In genomic region chr12:50598321-50598862, GRCh38 we compare ENCODE assay signal across 9 cellular contexts.
A peak's percentile ranks its signal among the peaks of the same experiment; 100 is the strongest.
DNase-seq lines count a peak whose midpoint lies in the region; ATAC-seq, FAIRE-seq and TF ChIP-seq lines count a peak whose summit lies in the region.
"Had no signal": no experiment of that assay in that cellular context is flagged by ENCODE, and none has a peak within 500 bp of the region (broad histone marks: within the 10 kb centered on the region; RNA-seq: fewer than 3 reads in every experiment).

No MANE protein-coding gene starts in this region.

- TF ChIP-seq POLR2A in vagina (IDR thresholded peaks at IDR 0.05): no peak

- no peaks in the 10 kb centered on the region for H3K27me3 Mint-ChIP-seq in activated CD4-positive, alpha-beta memory T cell treated with anti-CD3 and anti-CD28 coated beads for 36 hours
- H3K27me3 Mint-ChIP-seq: CD8-positive, alpha-beta memory T cell had no signal

- FAIRE-seq in RCC 7860 (lab: Jason Lieb, UNC): no peak

- CTCF ChIA-PET in activated CD4-positive, alpha-beta memory T cell treated with anti-CD3 and anti-CD28 coated beads for 36 hours (lab: Charles Lee): no interaction called here

- POLR2A ChIA-PET in activated CD4-positive, alpha-beta memory T cell treated with anti-CD3 and anti-CD28 coated beads for 36 hours (lab: Charles Lee): interaction anchor here (1.1 kb wide), 1 partner anchor 56 kb away, joined by 4 read pairs; no protein-coding TSS in a partner anchor

- peaks cover 6% of the 10 kb centered on the region for H3K36me3 Mint-ChIP-seq in activated CD4-positive, alpha-beta memory T cell treated with anti-CD3 and anti-CD28 coated beads for 36 hours

- H3K4me3 ChIP-seq in cardiac muscle cell: no peak overlapping the region
- H3K4me3 ChIP-seq in right cardiac atrium (ENCODE audit: low read length): no peak overlapping the region
- H3K4me3 ChIP-seq in vagina: no peak overlapping the region

- ATAC-seq in right cardiac atrium (no peak), GM18868 (IDR thresholded peaks at IDR 0.05; ENCODE audit: unreplicated experiment) (no peak), HG03139 (IDR thresholded peaks at IDR 0.05; ENCODE audit: unreplicated experiment) (no peak)

- H3K27ac Mint-ChIP-seq in activated CD4-positive, alpha-beta memory T cell treated with anti-CD3 and anti-CD28 coated beads for 36 hours: peak overlapping the region; percentile 78

- peaks cover 20% of the 10 kb centered on the region for H3K4me1 ChIP-seq in cardiac muscle cell (ENCODE audit: low read depth)
- H3K4me1 ChIP-seq in right cardiac atrium (ENCODE audit: control insufficient read depth, insufficient read depth, low read length): peaks cover 5% of the 10 kb centered on the region
- H3K4me1 ChIP-seq in vagina: peaks cover 29% of the 10 kb centered on the region

- DNase-seq in cardiac muscle cell (ENCODE audit: low read depth in 1 of 2, low spot score in 1 of 2) (peak in 1 of 2 donors; percentile 54), right cardiac atrium (no peak), foreskin melanocyte (peak; percentile 57), vagina (ENCODE audit: extremely low spot score in 2 of 2) (no peak), RCC 7860 (ENCODE audit: low spot score) (no peak)
- DNase-seq in activated CD4-positive, alpha-beta memory T cell treated with anti-CD3 and anti-CD28 coated beads for 36 hours: no peak
- DNase-seq: CD8-positive, alpha-beta memory T cell had no signal

- H3K27me3 ChIP-seq in cardiac muscle cell (no peaks in the 10 kb centered on the region), right cardiac atrium (ENCODE audit: control insufficient read depth, insufficient read depth) (no peaks in the 10 kb centered on the region), vagina (no peaks in the 10 kb centered on the region)

- intact Hi-C loops in right cardiac atrium (cut with DNase I): no loop called here
- intact Hi-C loops in activated CD4-positive, alpha-beta memory T cell treated with anti-CD3 and anti-CD28 coated beads for 36 hours (cut with micrococcal nuclease): loop anchor here (5.0 kb wide), 3 partner anchors 39 to 66 kb away; no protein-coding TSS in a partner anchor
- intact Hi-C loops in vagina (cut with DNase I): no loop called here

- peak overlapping the region; percentile 68 for H3K27ac ChIP-seq in cardiac muscle cell
- H3K27ac ChIP-seq in right cardiac atrium (ENCODE audit: low read length): no peak overlapping the region
- peak overlapping the region; percentile 34 for H3K27ac ChIP-seq in vagina

- no peaks in the 10 kb centered on the region for H3K9me3 ChIP-seq in cardiac muscle cell (ENCODE audit: low read depth)
- no peaks in the 10 kb centered on the region for H3K9me3 ChIP-seq in right cardiac atrium (ENCODE audit: control insufficient read depth, low read length)
- no peaks in the 10 kb centered on the region for H3K9me3 ChIP-seq in vagina

- H3K4me3 Mint-ChIP-seq in activated CD4-positive, alpha-beta memory T cell treated with anti-CD3 and anti-CD28 coated beads for 36 hours: peak overlapping the region; percentile 42

- no peaks in the 10 kb centered on the region for H3K36me3 ChIP-seq in cardiac muscle cell
- H3K36me3 ChIP-seq in vagina: no peaks in the 10 kb centered on the region

- WGBS in right cardiac atrium: 81% methylated on average over 2 of the region's 2 CpGs

- TF ChIP-seq CTCF in cardiac muscle cell (IDR thresholded peaks at IDR 0.05; ENCODE audit: low read depth, low read length) (no peak), vagina (IDR thresholded peaks at IDR 0.05) (no peak)

- H3K9me3 Mint-ChIP-seq in activated CD4-positive, alpha-beta memory T cell treated with anti-CD3 and anti-CD28 coated beads for 36 hours: no peaks in the 10 kb centered on the region
- H3K9me3 Mint-ChIP-seq: CD8-positive, alpha-beta memory T cell had no signal

- H3K4me1 Mint-ChIP-seq in activated CD4-positive, alpha-beta memory T cell treated with anti-CD3 and anti-CD28 coated beads for 36 hours (ENCODE audit: low read depth): peaks cover 39% of the 10 kb centered on the region
